19 cellular contexts compared by ENCODE assay signal in the genomic region with DNA sequence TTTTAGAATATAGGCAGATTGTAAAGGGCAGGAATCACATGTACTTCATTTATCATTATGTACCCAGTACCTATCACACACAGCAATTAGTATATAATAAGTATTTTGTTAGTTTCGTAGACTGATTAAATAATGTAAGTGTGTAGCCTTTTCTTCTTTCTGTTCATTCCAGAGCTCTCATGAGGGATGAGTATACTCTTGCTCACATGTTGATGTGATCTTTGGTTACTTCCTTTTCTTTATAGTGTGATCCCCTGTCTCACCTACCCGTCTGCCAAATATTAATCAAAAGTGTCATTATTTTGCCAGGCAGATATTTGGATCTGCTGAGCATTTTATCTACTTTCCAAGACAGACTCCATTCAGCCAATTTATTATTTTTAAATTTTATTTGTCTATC.
"Had no signal": no experiment of that assay in that cellular context is flagged by ENCODE, and none has a peak within 500 bp of the region (broad histone marks: within the 10 kb centered on the region; RNA-seq: fewer than 3 reads in every experiment).

No MANE protein-coding gene starts in this region.

- H3K9me3 ChIP-seq: body of pancreas had no signal

- H3K4me1 ChIP-seq: body of pancreas, upper lobe of left lung had no signal

- DNase-seq: activated B cell treated with CpG ODN at 0.5 μM for 24 hours; activated CD4-positive, alpha-beta T cell treated with anti-CD3 and anti-CD28 coated beads for 48 hours; activated CD8-positive, alpha-beta memory T cell treated with anti-CD3 and anti-CD28 coated beads, Interleukin-2, amount 10 ng/mL, durations not matched to agents 7 days and 5 days; activated CD8-positive, alpha-beta T cell treated with anti-CD3 and anti-CD28 coated beads for 36 hours; activated gamma-delta T cell treated with Interleukin-2 at 50 U/mL for 16 hours; anterior cingulate cortex; body of pancreas; caudate nucleus; dorsolateral prefrontal cortex; left ventricle myocardium inferior; midbrain; right cardiac atrium; stimulated activated CD4-positive, alpha-beta T cell treated with anti-CD3 and anti-CD28 coated beads, Interleukin-12 subunit alpha, Interleukin-12 subunit beta, amount 100 ng/mL, for 4 hours; stimulated activated CD4-positive, alpha-beta T cell treated with anti-CD3 and anti-CD28 coated beads, Interleukin-4, amount 100 ng/mL, for 4 hours; stimulated activated naive CD8-positive, alpha-beta T cell treated with anti-CD3 and anti-CD28 coated beads, Interleukin-15, Interleukin-2, amounts not matched to agents 100 U/mL and 50 U/mL, for 24 hours; upper lobe of left lung had no signal

- H3K9ac ChIP-seq: parathyroid adenoma had no signal

- H3K4me3 Mint-ChIP-seq: activated B cell treated with CpG ODN at 0.5 μM for 24 hours; activated CD8-positive, alpha-beta memory T cell treated with anti-CD3 and anti-CD28 coated beads, Interleukin-2, amount 10 ng/mL, durations not matched to agents 7 days and 5 days; activated CD8-positive, alpha-beta T cell treated with anti-CD3 and anti-CD28 coated beads for 36 hours; activated naive CD4-positive, alpha-beta T cell treated with anti-CD3 and anti-CD28 coated beads, Interleukin-2, amount 50 U/mL, for 24 hours; nephron had no signal

- H3K27ac ChIP-seq: body of pancreas, dorsolateral prefrontal cortex, left ventricle myocardium inferior, parathyroid adenoma, upper lobe of left lung had no signal

- H3K27me3 Mint-ChIP-seq: activated B cell treated with CpG ODN at 0.5 μM for 24 hours; activated CD8-positive, alpha-beta memory T cell treated with anti-CD3 and anti-CD28 coated beads, Interleukin-2, amount 10 ng/mL, durations not matched to agents 7 days and 5 days; activated CD8-positive, alpha-beta T cell treated with anti-CD3 and anti-CD28 coated beads for 36 hours; activated naive CD4-positive, alpha-beta T cell treated with anti-CD3 and anti-CD28 coated beads, Interleukin-2, amount 50 U/mL, for 24 hours had no signal

- H2AFZ ChIP-seq: parathyroid adenoma had no signal

- H3K27ac Mint-ChIP-seq: activated B cell treated with CpG ODN at 0.5 μM for 24 hours; activated CD8-positive, alpha-beta memory T cell treated with anti-CD3 and anti-CD28 coated beads, Interleukin-2, amount 10 ng/mL, durations not matched to agents 7 days and 5 days; activated CD8-positive, alpha-beta T cell treated with anti-CD3 and anti-CD28 coated beads for 36 hours; activated naive CD4-positive, alpha-beta T cell treated with anti-CD3 and anti-CD28 coated beads, Interleukin-2, amount 50 U/mL, for 24 hours; nephron had no signal

- H3K4me1 Mint-ChIP-seq: activated B cell treated with CpG ODN at 0.5 μM for 24 hours; activated CD8-positive, alpha-beta memory T cell treated with anti-CD3 and anti-CD28 coated beads, Interleukin-2, amount 10 ng/mL, durations not matched to agents 7 days and 5 days; nephron had no signal

- H3K4me3 ChIP-seq: body of pancreas, dorsolateral prefrontal cortex, left ventricle myocardium inferior, upper lobe of left lung had no signal

- H3K27me3 ChIP-seq: body of pancreas, dorsolateral prefrontal cortex, upper lobe of left lung had no signal

- ATAC-seq: activated CD8-positive, alpha-beta memory T cell treated with anti-CD3 and anti-CD28 coated beads, Interleukin-2, amount 10 ng/mL, durations not matched to agents 7 days and 5 days; activated CD8-positive, alpha-beta T cell treated with anti-CD3 and anti-CD28 coated beads for 36 hours; body of pancreas; right cardiac atrium; stimulated activated naive CD8-positive, alpha-beta T cell treated with anti-CD3 and anti-CD28 coated beads, Interleukin-15, Interleukin-2, amounts not matched to agents 100 U/mL and 50 U/mL, for 24 hours had no signal
